1 cellular context compared by ENCODE assay signal in genomic region chr10:72375585-72375984, GRCh38.
TF ChIP-seq lines count a peak whose summit lies in the region.

No MANE protein-coding gene starts in this region.

TF ChIP-seq in IMR-90, 13 proteins besides CTCF, POLR2A, EP300 and RAD21:
- TF ChIP-seq NFE2L2 (IDR thresholded peaks at IDR 0.05; ENCODE audit: low read depth, low read length) (no peak), MAZ (IDR thresholded peaks at IDR 0.05; ENCODE audit: borderline replicate concordance, low read depth, low read length) (no peak)
TF ChIP-seq in IMR-90: peak in this region for 0.
